Comparison of ENCODE assay signal across 8 cellular contexts in the genomic region with DNA sequence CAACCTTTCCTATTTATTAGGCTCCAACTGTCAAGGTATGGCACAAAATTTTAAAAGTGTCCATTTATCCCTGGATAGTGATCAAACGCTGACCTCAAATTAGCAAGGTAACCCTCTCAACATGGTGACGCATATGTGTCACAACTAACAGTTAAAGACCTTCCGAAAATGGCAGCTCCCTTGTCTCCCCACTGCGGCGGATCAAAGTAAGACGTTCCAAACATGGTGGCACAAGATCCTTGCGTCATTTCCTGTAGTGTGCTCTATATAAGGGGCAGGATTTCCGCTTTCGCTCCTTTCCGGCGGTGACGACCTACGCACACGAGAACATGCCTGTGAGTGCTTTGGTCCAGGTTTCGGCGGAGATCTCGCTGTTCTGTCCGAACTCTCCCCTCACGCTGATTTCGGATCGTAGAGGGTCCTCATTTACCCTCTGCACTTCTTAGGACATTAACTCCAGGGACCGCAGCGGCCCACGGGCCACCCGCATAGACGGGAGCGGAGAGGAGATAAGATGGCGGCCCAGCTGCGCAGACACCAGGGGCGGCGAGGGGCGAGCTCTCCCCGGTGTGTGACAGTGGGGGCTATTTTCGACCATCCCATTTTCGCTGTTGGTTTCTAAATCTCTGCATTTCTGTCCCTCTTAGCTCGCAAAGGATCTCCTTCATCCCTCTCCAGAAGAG. TPM values are rescaled to one million over a fixed set of nuclear protein-coding genes. Genes with fewer than 3 reads are reported as not detected.
A peak's percentile ranks its signal among the peaks of the same experiment; 100 is the strongest.
DNase-seq lines count a peak whose midpoint lies in the region; ATAC-seq and TF ChIP-seq lines count a peak whose summit lies in the region.

A gene (plus strand): TSS at position 295 of the 683 bp plus-strand sequence. CDS start 35 bp downstream, at position 330.

- peak; percentile 100 for DNase-seq in DMS114 treated with DMSO at 0.1 percent for 48 hours (lab: John Stamatoyannopoulos, UW; ENCODE audit: unreplicated experiment)
- DNase-seq in KG1 (lab: John Stamatoyannopoulos, UW) = peak; percentile 98
- peak; percentile 95 for DNase-seq in Panc1 (ENCODE audit: low read depth, low spot score)
- peak; percentile 80 for DNase-seq in activated T-cell treated with anti-CD3 and anti-CD28 coated beads, Interleukin-2, amount 50 U/mL, for 4 hours
- DNase-seq in stimulated activated CD8-positive, alpha-beta memory T cell treated with anti-CD3 and anti-CD28 coated beads, Interleukin-7, amount 100 ng/mL, for 24 hours (ENCODE audit: low read depth) = peak; percentile 59

- peak within 1 kb of the TSS; percentile 98 for H3K9ac ChIP-seq in mucosa of stomach (ENCODE audit: low read length)

- TF ChIP-seq CTCF in Panc1 (IDR thresholded peaks at IDR 0.05) = no peak

- H3K4me1 ChIP-seq in Panc1 (ENCODE audit: control insufficient read depth, insufficient read depth, low read length) = peaks cover 13% of the 10 kb centered on the region
- H3K4me1 ChIP-seq in esophagus (ENCODE audit: control insufficient read depth in 2 of 2, insufficient read depth in 2 of 2, low read length in 1 of 2) = no peaks in the 10 kb centered on the region
- H3K4me1 ChIP-seq in mucosa of stomach (ENCODE audit: control insufficient read depth, insufficient read depth, low read length) = peaks cover 27% of the 10 kb centered on the region

- peaks cover 31% of the 10 kb centered on the region for H3K36me3 Mint-ChIP-seq in activated T-cell treated with anti-CD3 and anti-CD28 coated beads, Interleukin-2, amount 50 U/mL, for 4 hours (ENCODE audit: insufficient read depth)

- H3K36me3 ChIP-seq in Panc1 (ENCODE audit: control insufficient read depth, insufficient read depth, low read length) (peaks cover 18% of the 10 kb centered on the region), esophagus (ENCODE audit: control insufficient read depth in 2 of 2, insufficient read depth in 2 of 2, low read length in 1 of 2) (peaks cover 0 to 5% of the 10 kb centered on the region in 2 donors), mucosa of stomach (ENCODE audit: control insufficient read depth, insufficient read depth, low read length) (no peaks in the 10 kb centered on the region)

- peaks cover 45% of the 10 kb centered on the region for H3K4me1 Mint-ChIP-seq in activated T-cell treated with anti-CD3 and anti-CD28 coated beads, Interleukin-2, amount 50 U/mL, for 4 hours (ENCODE audit: low read depth)

- H3K9me3 ChIP-seq in Panc1 (ENCODE audit: control insufficient read depth, insufficient read depth, low read depth, low read length) = no peaks in the 10 kb centered on the region
- no peaks in the 10 kb centered on the region for H3K9me3 ChIP-seq in esophagus (ENCODE audit: control insufficient read depth in 2 of 2, insufficient read depth in 1 of 2, low read depth in 1 of 2, low read length in 1 of 2)
- H3K9me3 ChIP-seq in mucosa of stomach (ENCODE audit: control insufficient read depth, low read length) = no peaks in the 10 kb centered on the region

- H3K4me3 ChIP-seq in Panc1 (ENCODE audit: low read depth in 2 of 2, low read length in 2 of 2) (peak within 1 kb of the TSS; percentile 87 to 92), esophagus (ENCODE audit: low read depth in 1 of 2, low read length in 2 of 2) (peak within 1 kb of the TSS; percentile 72 to 96), mucosa of stomach (ENCODE audit: low read length) (peak within 1 kb of the TSS; percentile 88)

- POLR2A ChIA-PET in Panc1 (lab: Charles Lee) = interaction anchor here (0.6 to 1.3 kb wide), 12 partner anchors 9 to 319 kb away, joined by 3 to 11 read pairs (median 3); a partner anchor contains a TSS

- BruUV-seq in Panc1 (replicated peaks; lab: Mats Ljungman, UMichigan) = TSS peak; percentile 97

- peak; percentile 63 for ATAC-seq in GM21619 (IDR thresholded peaks at IDR 0.05; ENCODE audit: unreplicated experiment)
- ATAC-seq in Panc1 = peak; percentile 80
- peak; percentile 88 to 89 for ATAC-seq in activated T-cell treated with anti-CD3 and anti-CD28 coated beads, Interleukin-2, amount 50 U/mL, for 4 hours

- H3K27me3 Mint-ChIP-seq in activated T-cell treated with anti-CD3 and anti-CD28 coated beads, Interleukin-2, amount 50 U/mL, for 4 hours (ENCODE audit: low read depth) = peaks cover 7% of the 10 kb centered on the region

- H3K9me3 Mint-ChIP-seq in activated T-cell treated with anti-CD3 and anti-CD28 coated beads, Interleukin-2, amount 50 U/mL, for 4 hours = no peaks in the 10 kb centered on the region

- H3K27ac ChIP-seq in Panc1 (ENCODE audit: low read length) (peak within 1 kb of the TSS; percentile 97), esophagus (ENCODE audit: low read depth in 2 of 2, low read length in 1 of 2) (peak within 1 kb of the TSS; percentile 92 to 99)

- in situ Hi-C loops in Panc1 (cut with HindIII; ENCODE audit: low pct_unique_long_range_greater_than_20kb, low sequenced_read_pairs) = no loop called here

- no peaks in the 10 kb centered on the region for H3K27me3 ChIP-seq in Panc1 (ENCODE audit: control insufficient read depth, insufficient read depth, low read length)
- no peaks in the 10 kb centered on the region for H3K27me3 ChIP-seq in esophagus (ENCODE audit: control insufficient read depth in 1 of 2, insufficient read depth in 2 of 2, low read length in 2 of 2)
- no peaks in the 10 kb centered on the region for H3K27me3 ChIP-seq in mucosa of stomach (ENCODE audit: control insufficient read depth, insufficient read depth, low read length)

- H3K4me3 Mint-ChIP-seq in activated T-cell treated with anti-CD3 and anti-CD28 coated beads, Interleukin-2, amount 50 U/mL, for 4 hours = peak within 1 kb of the TSS; percentile 97

- WGBS in esophagus, 2 donors = 0 to 1% methylated on average over 36 of the region's 36 CpGs

- intact Hi-C loops in Panc1 (cut with micrococcal nuclease; ENCODE audit: unreplicated experiment) = no loop called here

- CTCF ChIA-PET in Panc1 (lab: Charles Lee) = no interaction called here

RNA-seq across cellular contexts. Expression of the gene that starts here (rescaled TPM):
- total RNA-seq in Panc1 (2021; ENCODE audit: unreplicated experiment) = 1,095 TPM
- 1,178 TPM for polyA plus RNA-seq in Panc1 (2012; ENCODE audit: insufficient read length)
- 1,000 to 10,000 TPM; 2,132 to 2,236 (median 2,176) TPM for total RNA-seq in activated T-cell treated with anti-CD3 and anti-CD28 coated beads, Interleukin-2, amount 50 U/mL, for 4 hours
- 1,000 to 10,000 TPM; 5,298 to 9,661 TPM for polyA plus RNA-seq in esophagus

Comparison
In these comparisons a context has a peak if more than half of its experiments do, and no peak if none do; other contexts are left out.
1. Peak in every context shown above with its lines: DNase-seq, ATAC-seq, H3K4me3 ChIP-seq and H3K27ac ChIP-seq.